In genomic region chr12:48002179-48002601, GRCh38 we compare ENCODE assay signal across 8 cellular contexts. TPM values are rescaled to one million over a fixed set of nuclear protein-coding genes. Genes with fewer than 3 reads are reported as not detected.
DNase-seq lines count a peak whose midpoint lies in the region; ATAC-seq, FAIRE-seq and TF ChIP-seq lines count a peak whose summit lies in the region.

No MANE protein-coding gene starts in this region.

- H3K4me1 Mint-ChIP-seq in GM23338 = peaks cover 59% of the 10 kb centered on the region

- no peak for FAIRE-seq in H54 (lab: Jason Lieb, UNC)

- intact Hi-C loops in Panc1 (cut with micrococcal nuclease; ENCODE audit: unreplicated experiment) = no loop called here
- intact Hi-C loops in OCI-LY7 (cut with micrococcal nuclease; ENCODE audit: unreplicated experiment) = no loop called here

- peaks cover 24% of the 10 kb centered on the region for H3F3A ChIP-seq in GM23338 (replicated peaks; ENCODE audit: low read depth)

- in situ Hi-C loops in Panc1 (cut with HindIII; ENCODE audit: low pct_unique_long_range_greater_than_20kb, low sequenced_read_pairs) = no loop called here

- ATAC-seq in GM23338 (peak; percentile 5), Panc1 (no peak), HG02571 (IDR thresholded peaks at IDR 0.05; ENCODE audit: unreplicated experiment) (no peak)

- H3K4me3 ChIP-seq in GM23338 = peak overlapping the region; percentile 79
- H3K4me3 ChIP-seq in Panc1 (ENCODE audit: low read depth in 2 of 2, low read length in 2 of 2) = peak overlapping the region; percentile 54 to 78
- peak overlapping the region; percentile 60 for H3K4me3 ChIP-seq in fibroblast of mammary gland (ENCODE audit: control insufficient read depth, low read depth, low read length)
- H3K4me3 ChIP-seq in skeletal muscle cell (ENCODE audit: low read depth, low read length) = peak overlapping the region; percentile 53
- H3K4me3 ChIP-seq in OCI-LY7 (ENCODE audit: low read depth, low read length, poor library complexity, severe bottlenecking) = no peak overlapping the region

- H3K4me2 ChIP-seq in GM23338 (peak overlapping the region; percentile 98), OCI-LY7 (ENCODE audit: low read length) (no peak overlapping the region)

- DNase-seq in GM23338 (ENCODE audit: low spot score) (peak; percentile 67), Panc1 (ENCODE audit: low read depth, low spot score) (no peak), fibroblast of mammary gland (ENCODE audit: low read depth) (no peak), skeletal muscle cell (ENCODE audit: low read depth) (no peak), H54 (ENCODE audit: insufficient read length, low spot score) (no peak), midbrain (lab: John Stamatoyannopoulos, UW) (no peak), OCI-LY7 (ENCODE audit: low spot score) (no peak)

- TF ChIP-seq POLR2A in H54 (IDR thresholded peaks at IDR 0.05; ENCODE audit: low read depth, low read length) = no peak

- H3K79me2 ChIP-seq in GM23338 (replicated peaks; ENCODE audit: insufficient read depth) (no peaks in the 10 kb centered on the region), OCI-LY7 (ENCODE audit: insufficient read depth, low read depth, low read length) (no peaks in the 10 kb centered on the region)

- TF ChIP-seq CTCF in GM23338 (conservative IDR thresholded peaks at IDR 0.05; ENCODE audit: low read depth in 2 of 2) (no peak), Panc1 (IDR thresholded peaks at IDR 0.05) (no peak), fibroblast of mammary gland (conservative IDR thresholded peaks at IDR 0.05; ENCODE audit: control insufficient read depth, insufficient read depth, low read depth, low read length) (no peak), OCI-LY7 (conservative IDR thresholded peaks at IDR 0.05; ENCODE audit: low read length) (no peak)

- CTCF ChIA-PET in Panc1 (lab: Charles Lee) (interaction anchor here (0.6 kb wide), 1 partner anchor 11 kb away, joined by 7 read pairs; no protein-coding TSS in a partner anchor), OCI-LY7 (lab: Charles Lee; ENCODE audit: unreplicated experiment) (no interaction called here)

- H3K27me3 Mint-ChIP-seq in GM23338 (ENCODE audit: insufficient read depth, low read depth, poor library complexity) = peaks cover 98% of the 10 kb centered on the region

- H3K36me3 Mint-ChIP-seq in GM23338 (ENCODE audit: low read depth) = no peaks in the 10 kb centered on the region; the same call in 2 of the 3 replicates

- peaks cover 2% of the 10 kb centered on the region; the same call in 2 of the 3 replicates for H3K9me3 Mint-ChIP-seq in GM23338

- H3K36me3 ChIP-seq in GM23338 (ENCODE audit: insufficient read depth) (no peaks in the 10 kb centered on the region), Panc1 (ENCODE audit: control insufficient read depth, insufficient read depth, low read length) (no peaks in the 10 kb centered on the region), OCI-LY7 (ENCODE audit: insufficient read depth, low read length) (no peaks in the 10 kb centered on the region)

- H3K4me1 ChIP-seq in GM23338 (ENCODE audit: insufficient read depth) (peaks cover 66% of the 10 kb centered on the region), Panc1 (ENCODE audit: control insufficient read depth, insufficient read depth, low read length) (peaks cover 22% of the 10 kb centered on the region), OCI-LY7 (ENCODE audit: insufficient read depth, low read length, poor library complexity, severe bottlenecking) (no peaks in the 10 kb centered on the region)

- POLR2A ChIA-PET in Panc1 (lab: Charles Lee) = interaction anchor here (0.6 kb wide), 2 partner anchors 12 to 197 kb away, joined by 6 to 8 read pairs; no protein-coding TSS in a partner anchor
- POLR2A ChIA-PET in OCI-LY7 (lab: Charles Lee) = no interaction called here

- H3K27ac ChIP-seq in GM23338 (ENCODE audit: low read depth) = no peak overlapping the region
- no peak overlapping the region for H3K27ac ChIP-seq in Panc1 (ENCODE audit: low read length)
- H3K27ac ChIP-seq in OCI-LY7 (ENCODE audit: low read depth, low read length, poor library complexity, severe bottlenecking) = no peak overlapping the region

- H3K9me2 ChIP-seq in GM23338 (ENCODE audit: insufficient read depth) (no peaks in the 10 kb centered on the region), OCI-LY7 (ENCODE audit: insufficient read depth, low read length) (no peaks in the 10 kb centered on the region)

- H4K20me1 ChIP-seq in GM23338 (replicated peaks; ENCODE audit: insufficient read depth) (peaks cover 31% of the 10 kb centered on the region), OCI-LY7 (ENCODE audit: insufficient read depth, low read length) (no peaks in the 10 kb centered on the region)

- peaks cover 100% of the 10 kb centered on the region for H3K27me3 ChIP-seq in GM23338 (ENCODE audit: insufficient read depth)
- peaks cover 44% of the 10 kb centered on the region for H3K27me3 ChIP-seq in Panc1 (ENCODE audit: control insufficient read depth, insufficient read depth, low read length)

- H3K9me3 ChIP-seq in Panc1 (ENCODE audit: control insufficient read depth, insufficient read depth, low read depth, low read length) (no peaks in the 10 kb centered on the region), OCI-LY7 (ENCODE audit: low read length) (no peaks in the 10 kb centered on the region)

- no TSS peak for BruUV-seq in Panc1 (replicated peaks; lab: Mats Ljungman, UMichigan)
- no TSS peak for BruUV-seq in OCI-LY7 (replicated peaks; lab: Mats Ljungman, UMichigan)

- no peak overlapping the region for H3K27ac Mint-ChIP-seq in GM23338

- H3K4me3 Mint-ChIP-seq in GM23338 = peak overlapping the region; percentile 76

- peak overlapping the region; percentile 97 for H2AFZ ChIP-seq in GM23338
- H2AFZ ChIP-seq in OCI-LY7 (ENCODE audit: low read length) = no peak overlapping the region

TF ChIP-seq in GM23338, 12 proteins besides CTCF, POLR2A, EP300 and RAD21:
- TF ChIP-seq STAT1 (IDR thresholded peaks at IDR 0.05; ENCODE audit: unreplicated experiment) (no peak), EZH2 (IDR thresholded peaks at IDR 0.05; ENCODE audit: low read depth, unreplicated experiment) (peak; percentile 72)

RNA-seq across cellular contexts. Expression of gene COL2A1, which starts 2.1 kb away (rescaled TPM):
- 24.6 and 31.8 TPM in 2 replicates for total RNA-seq in GM23338 (2014; rRNA removed; shearing (Covaris generic))
- 5.9 and 7.0 TPM in 2 replicates for polyA plus RNA-seq in GM23338 (2016; fragmentation: Nextera tagmentation; extraction: Ambion mirVana)
- 1.4 TPM for total RNA-seq in Panc1 (2021; ENCODE audit: unreplicated experiment)
- polyA plus RNA-seq in Panc1 (2012; ENCODE audit: insufficient read length) = 0.55 TPM
- 0.03 TPM in 1 of 2 replicates, not detected in the other for total RNA-seq in OCI-LY7 (2014; rRNA removed; shearing (Covaris generic))
- total RNA-seq in OCI-LY7 (2022) = 0.08 TPM in 1 of 2 replicates, not detected in the other

RNA-seq across cellular contexts. Expression of gene TMEM106C, which starts 38.8 kb away (rescaled TPM):
- total RNA-seq in GM23338 (2014; rRNA removed; shearing (Covaris generic)) = 53.4 and 83.7 TPM in 2 replicates
- 37.3 and 43.5 TPM in 2 replicates for polyA plus RNA-seq in GM23338 (2016; fragmentation: Nextera tagmentation; extraction: Ambion mirVana)
- total RNA-seq in Panc1 (2021; ENCODE audit: unreplicated experiment) (93.7 TPM), OCI-LY7 (2022) (123 and 129 TPM in 2 replicates)
- polyA plus RNA-seq in Panc1 (2012; ENCODE audit: insufficient read length) = 80.2 TPM
- total RNA-seq in OCI-LY7 (2014; rRNA removed; shearing (Covaris generic)) = 158 and 182 TPM in 2 replicates

Comparison
In these comparisons a context has a peak if more than half of its experiments do, and no peak if none do; other contexts are left out.
1. RNA of gene COL2A1, which starts 2.1 kb away (total RNA-seq): 24.6 to 31.8 TPM in GM23338; 1.4 TPM in Panc1 (single experiment) and 0.03 to 0.08 TPM in OCI-LY7; every median in the first group is over 10 times any median in the second.